In genomic region chr3:126895178-126896066, GRCh38 we compare ENCODE assay signal across 12 cellular contexts.
DNase-seq lines count a peak whose midpoint lies in the region; ATAC-seq, FAIRE-seq and TF ChIP-seq lines count a peak whose summit lies in the region.
"Had no signal": no experiment of that assay in that cellular context is flagged by ENCODE, and none has a peak within 500 bp of the region (broad histone marks: within the 10 kb centered on the region; RNA-seq: fewer than 3 reads in every experiment).

No MANE protein-coding gene starts in this region.

- CTCF ChIA-PET in MCF 10A (lab: Yijun Ruan, JAX), result interaction anchor here (0.5 to 0.8 kb wide), 3 partner anchors 32 to 305 kb away, joined by 3 to 4 read pairs (median 3); no protein-coding TSS in a partner anchor

- TF ChIP-seq POLR2A in breast epithelium (IDR thresholded peaks at IDR 0.05), result no peak
- no peak for TF ChIP-seq POLR2A in body of pancreas (IDR thresholded peaks at IDR 0.05)
- TF ChIP-seq POLR2A in spleen (IDR thresholded peaks at IDR 0.05), result no peak

- H4K20me1 ChIP-seq in keratinocyte (ENCODE audit: control insufficient read depth, extremely low read depth, insufficient read depth, low read length), result no peaks in the 10 kb centered on the region

- H3K4me1 ChIP-seq in breast epithelium (no peaks in the 10 kb centered on the region), body of pancreas (peaks cover 26% of the 10 kb centered on the region), keratinocyte (ENCODE audit: control insufficient read depth, extremely low read depth, insufficient read depth, low read length) (peaks cover 20% of the 10 kb centered on the region), spleen (peaks cover 0 to 6% (median 0%) of the 10 kb centered on the region in 6 donors)

- H3K27me3 Mint-ChIP-seq in MCF 10A (ENCODE audit: insufficient read depth, unreplicated experiment), result no peaks in the 10 kb centered on the region
- H3K27me3 Mint-ChIP-seq: activated CD8-positive, alpha-beta T cell treated with anti-CD3 and anti-CD28 coated beads for 36 hours had no signal

- DNase-seq in MCF 10A (ENCODE audit: unreplicated experiment) (peak; percentile 97), breast epithelium (ENCODE audit: low spot score in 2 of 2) (no peak), body of pancreas (peak; percentile 20 to 39 (median 28)), keratinocyte (ENCODE audit: low read depth, low spot score) (no peak), ureter (ENCODE audit: low spot score) (peak; percentile 60), spleen (no peak), cortex of kidney (lab: John Stamatoyannopoulos, UW) (no peak)
- DNase-seq: activated CD8-positive, alpha-beta T cell treated with anti-CD3 and anti-CD28 coated beads for 36 hours; lower lobe of right lung; NCI-H146 had no signal

- H3K4me3 Mint-ChIP-seq in MCF 10A (ENCODE audit: unreplicated experiment), result no peak overlapping the region
- H3K4me3 Mint-ChIP-seq: activated CD8-positive, alpha-beta T cell treated with anti-CD3 and anti-CD28 coated beads for 36 hours had no signal

- no peaks in the 10 kb centered on the region for H3K79me2 ChIP-seq in keratinocyte (ENCODE audit: control insufficient read depth, insufficient read depth, low read length)

- no peaks in the 10 kb centered on the region for H3K36me3 Mint-ChIP-seq in MCF 10A (ENCODE audit: insufficient read depth, unreplicated experiment)

- H3K27ac ChIP-seq in breast epithelium (no peak overlapping the region), body of pancreas (no peak overlapping the region), keratinocyte (ENCODE audit: control insufficient read depth, insufficient read depth, low read length) (no peak overlapping the region), spleen (no peak overlapping the region)
- H3K27ac ChIP-seq: lower lobe of right lung had no signal

- H3K36me3 ChIP-seq in breast epithelium, result no peaks in the 10 kb centered on the region
- H3K36me3 ChIP-seq in body of pancreas (replicated peaks in 1 of 2; ENCODE audit: insufficient read depth in 1 of 2, low read depth in 2 of 2), result no peaks in the 10 kb centered on the region
- H3K36me3 ChIP-seq in keratinocyte (ENCODE audit: control insufficient read depth in 2 of 2, extremely low read depth in 1 of 2, insufficient read depth in 2 of 2, low read length in 2 of 2), result no peaks in the 10 kb centered on the region
- peaks cover 0 to 4% (median 0%) of the 10 kb centered on the region in 6 donors for H3K36me3 ChIP-seq in spleen
- H3K36me3 ChIP-seq: lower lobe of right lung had no signal

- H3K4me1 Mint-ChIP-seq in MCF 10A (ENCODE audit: insufficient read depth, unreplicated experiment), result peaks cover 48% of the 10 kb centered on the region

- no peak overlapping the region for H3K4me3 ChIP-seq in breast epithelium
- H3K4me3 ChIP-seq in body of pancreas, result no peak overlapping the region
- H3K4me3 ChIP-seq in keratinocyte (ENCODE audit: control insufficient read depth in 2 of 3, extremely low read depth in 1 of 3, insufficient read depth in 2 of 3, low read depth in 1 of 3, low read length in 3 of 3), result no peak overlapping the region
- H3K4me3 ChIP-seq in spleen, result no peak overlapping the region
- H3K4me3 ChIP-seq: lower lobe of right lung had no signal

- H3K9me3 Mint-ChIP-seq in MCF 10A (ENCODE audit: unreplicated experiment), result no peaks in the 10 kb centered on the region
- H3K9me3 Mint-ChIP-seq: activated CD8-positive, alpha-beta T cell treated with anti-CD3 and anti-CD28 coated beads for 36 hours had no signal

- WGBS in body of pancreas, 2 donors, result 76 to 84% methylated on average over 6 to 7 of the region's 7 CpGs
- WGBS in spleen, 5 donors, result 81 to 94% (median 88%) methylated on average over 7 of the region's 7 CpGs

- no peaks in the 10 kb centered on the region for H3K27me3 ChIP-seq in breast epithelium
- H3K27me3 ChIP-seq in body of pancreas, result no peaks in the 10 kb centered on the region
- H3K27me3 ChIP-seq in keratinocyte (ENCODE audit: control insufficient read depth, extremely low read depth, insufficient read depth, low read length), result no peaks in the 10 kb centered on the region
- peaks cover 0 to 2% (median 0%) of the 10 kb centered on the region in 7 donors for H3K27me3 ChIP-seq in spleen (replicated peaks in 1 of 7)

- H3K9me3 ChIP-seq in breast epithelium (no peaks in the 10 kb centered on the region), body of pancreas (no peaks in the 10 kb centered on the region), keratinocyte (ENCODE audit: control insufficient read depth, low read depth, low read length) (no peaks in the 10 kb centered on the region), spleen (no peaks in the 10 kb centered on the region)
- H3K9me3 ChIP-seq: lower lobe of right lung had no signal

- intact Hi-C loops in MCF 10A (cut with micrococcal nuclease), result no loop called here
- intact Hi-C loops in breast epithelium (cut with DNase I; ENCODE audit: low total_unique reads), result no loop called here
- intact Hi-C loops in body of pancreas (cut with DNase I), result no loop called here
- intact Hi-C loops in spleen (cut with DNase I; ENCODE audit: low total_unique reads), result no loop called here

- no peak overlapping the region for H3K9ac ChIP-seq in keratinocyte (ENCODE audit: control insufficient read depth, extremely low read depth, insufficient read depth, low read length)

- no peak for ATAC-seq in body of pancreas
- no peak for ATAC-seq in HG03159 (IDR thresholded peaks at IDR 0.05; ENCODE audit: unreplicated experiment)
- ATAC-seq: activated CD8-positive, alpha-beta T cell treated with anti-CD3 and anti-CD28 coated beads for 36 hours; esophagus mucosa; lower lobe of right lung had no signal

- BruUV-seq in MCF 10A (replicated peaks; lab: Mats Ljungman, UMichigan), result no TSS peak

- peak overlapping the region; percentile 3 for H3K4me2 ChIP-seq in keratinocyte (ENCODE audit: control insufficient read depth, extremely low read depth, insufficient read depth, low read depth, low read length)

- dilution Hi-C loops in keratinocyte (cut with MboI; ENCODE audit: extremely low pct_ligation_motif_present, low sequenced_read_pairs), result no loop called here

- H2AFZ ChIP-seq in keratinocyte (ENCODE audit: control insufficient read depth, low read length), result no peak overlapping the region

- FAIRE-seq in keratinocyte (lab: Jason Lieb, UNC), result peak; percentile 74

- TF ChIP-seq CTCF in MCF 10A (IDR thresholded peaks at IDR 0.05; ENCODE audit: unreplicated experiment), result no peak
- no peak for TF ChIP-seq CTCF in breast epithelium (IDR thresholded peaks at IDR 0.05)
- TF ChIP-seq CTCF in body of pancreas (IDR thresholded peaks at IDR 0.05), result no peak
- TF ChIP-seq CTCF in keratinocyte (optimal IDR thresholded peaks at IDR 0.05 in 1 of 3, IDR thresholded peaks at IDR 0.05 in 1 of 3, conservative IDR thresholded peaks at IDR 0.05 in 1 of 3; ENCODE audit: extremely low read depth in 1 of 3, insufficient read depth in 2 of 3, low read length in 3 of 3), result no peak
- TF ChIP-seq CTCF in spleen (IDR thresholded peaks at IDR 0.05 in 8 of 11, conservative IDR thresholded peaks at IDR 0.05 in 3 of 11), result no peak

- no peak overlapping the region for H3K27ac Mint-ChIP-seq in MCF 10A (ENCODE audit: low read depth, unreplicated experiment)
- H3K27ac Mint-ChIP-seq: activated CD8-positive, alpha-beta T cell treated with anti-CD3 and anti-CD28 coated beads for 36 hours had no signal

- POLR2A ChIA-PET in MCF 10A (lab: Yijun Ruan, JAX), result interaction anchor here (0.6 to 3.3 kb wide), 9 partner anchors 11 to 142 kb away, joined by 3 to 14 read pairs (median 3); no protein-coding TSS in a partner anchor

- H3K9me1 ChIP-seq in keratinocyte (ENCODE audit: control insufficient read depth, extremely low read depth, insufficient read depth, low read length), result peaks cover 2% of the 10 kb centered on the region

Comparison
In these comparisons a context has a peak if more than half of its experiments do, and no peak if none do; other contexts are left out.
1. DNase-seq: peak in MCF 10A (single experiment), body of pancreas (4 of 4) and ureter (single experiment); none in breast epithelium (0 of 2), keratinocyte (single experiment), spleen (single experiment) and cortex of kidney (single experiment).